In the genomic region with DNA sequence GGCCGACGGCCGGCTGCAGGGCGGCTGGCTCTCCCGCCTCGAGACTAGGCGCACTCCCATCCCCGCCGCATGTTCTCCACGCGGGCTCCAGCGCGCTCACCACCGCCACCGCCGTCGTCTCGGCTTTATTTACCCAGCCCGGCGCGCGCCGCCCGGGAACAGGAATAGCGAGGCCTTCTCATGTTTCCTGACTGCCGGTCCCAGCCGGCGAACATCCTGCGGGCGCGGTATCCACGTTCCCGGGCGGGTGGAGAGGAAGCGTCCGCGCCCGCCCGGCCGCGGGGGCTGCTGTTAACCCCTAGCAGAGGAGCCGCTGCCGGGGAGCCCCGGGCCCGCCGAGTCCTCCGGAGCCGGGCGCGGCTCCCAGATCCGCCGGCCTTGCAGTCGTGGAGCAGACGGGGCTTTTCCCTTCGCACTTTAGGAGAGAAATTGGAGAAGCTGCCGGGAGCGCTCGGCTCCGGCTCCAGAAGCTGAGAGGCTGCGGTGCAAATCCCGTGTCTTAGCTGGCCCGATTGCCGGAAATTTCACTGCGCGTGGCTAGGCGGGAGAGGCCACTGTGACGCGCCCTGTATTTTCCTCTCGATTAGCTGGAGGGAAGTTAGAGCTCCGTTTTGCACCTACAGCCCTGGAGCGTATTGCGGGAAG, we compare ENCODE assay signal across 8 cellular contexts. TPM values are rescaled to one million over a fixed set of nuclear protein-coding genes. Genes with fewer than 3 reads are reported as not detected.
DNase-seq lines count a peak whose midpoint lies in the region; ATAC-seq and TF ChIP-seq lines count a peak whose summit lies in the region.

A gene with protein sequence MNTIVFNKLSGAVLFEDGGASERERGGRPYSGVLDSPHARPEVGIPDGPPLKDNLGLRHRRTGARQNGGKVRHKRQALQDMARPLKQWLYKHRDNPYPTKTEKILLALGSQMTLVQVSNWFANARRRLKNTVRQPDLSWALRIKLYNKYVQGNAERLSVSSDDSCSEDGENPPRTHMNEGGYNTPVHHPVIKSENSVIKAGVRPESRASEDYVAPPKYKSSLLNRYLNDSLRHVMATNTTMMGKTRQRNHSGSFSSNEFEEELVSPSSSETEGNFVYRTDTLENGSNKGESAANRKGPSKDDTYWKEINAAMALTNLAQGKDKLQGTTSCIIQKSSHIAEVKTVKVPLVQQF (minus strand): TSS at position 101 of the 645 bp plus-strand sequence. CDS start 2,404 bp downstream, outside the sequence.

- POLR2A ChIA-PET in Caco-2 (lab: Charles Lee), result no interaction called here

- H3K9me3 Mint-ChIP-seq in Caco-2 (ENCODE audit: unreplicated experiment) (no peaks in the 10 kb centered on the region), brain (peaks cover 0 to 2% (median 0%) of the 10 kb centered on the region in 5 experiments)

- TF ChIP-seq CTCF in Caco-2 (IDR thresholded peaks at IDR 0.05; ENCODE audit: insufficient read depth in 1 of 2, low read depth in 1 of 2, low read length in 1 of 2, severe bottlenecking in 1 of 2, unreplicated experiment in 1 of 2), result no peak
- TF ChIP-seq CTCF in brain (conservative IDR thresholded peaks at IDR 0.05), result no peak

- H3K4me3 Mint-ChIP-seq in Caco-2 (ENCODE audit: unreplicated experiment), result peak within 1 kb of the TSS; percentile 75
- peak within 1 kb of the TSS; percentile 83 to 93 (median 88) for H3K4me3 Mint-ChIP-seq in brain

- no peak within 1 kb of the TSS for H3K27ac Mint-ChIP-seq in Caco-2 (ENCODE audit: unreplicated experiment)
- H3K27ac Mint-ChIP-seq in brain, result peak within 1 kb of the TSS in 1 of 5 experiments; percentile 74

- no peak for ATAC-seq in HG02763 (IDR thresholded peaks at IDR 0.05; ENCODE audit: unreplicated experiment)

- no peaks in the 10 kb centered on the region for H3K36me3 ChIP-seq in Caco-2 (ENCODE audit: control insufficient read depth, insufficient read depth, low read length)

- peaks cover 25% of the 10 kb centered on the region for H3K4me1 ChIP-seq in Caco-2

- peak within 1 kb of the TSS; percentile 19; the same call in 1 of the 2 replicates for H3K4me3 ChIP-seq in Caco-2 (ENCODE audit: low read depth, low read length)

- H3K9me3 ChIP-seq in Caco-2, result no peaks in the 10 kb centered on the region

- H3K4me1 Mint-ChIP-seq in Caco-2 (ENCODE audit: low read depth, unreplicated experiment) (peaks cover 5% of the 10 kb centered on the region), brain (peaks cover 34% of the 10 kb centered on the region)

- no TSS peak for BruUV-seq in Caco-2 (replicated peaks; lab: Mats Ljungman, UMichigan)

- DNase-seq in Caco-2, result no peak
- peak; percentile 37 for DNase-seq in NCI-H510A (lab: John Stamatoyannopoulos, UW)
- peak; percentile 57 for DNase-seq in kidney tubule cell (ENCODE audit: low spot score)
- DNase-seq in stimulated activated CD4-positive, alpha-beta T cell treated with anti-CD3 and anti-CD28 coated beads, Interleukin-2, amount 100 ng/mL, for 48 hours, result peak; percentile 17 to 23
- DNase-seq in GM19240 (ENCODE audit: insufficient read length, low spot score), result no peak
- no peak for DNase-seq in NOMO-1 treated with dmso at 0.1 percent for 144 hours (lab: John Stamatoyannopoulos, UW; ENCODE audit: unreplicated experiment)

- CTCF ChIA-PET in Caco-2 (lab: Charles Lee), result no interaction called here

- intact Hi-C loops in Caco-2 (cut with micrococcal nuclease; ENCODE audit: unreplicated experiment), result no loop called here

- H3K36me3 Mint-ChIP-seq in Caco-2 (ENCODE audit: insufficient read depth, unreplicated experiment) (no peaks in the 10 kb centered on the region), brain (no peaks in the 10 kb centered on the region)

- H3K27me3 ChIP-seq in Caco-2 (replicated peaks; ENCODE audit: control insufficient read depth, insufficient read depth, low read length), result peaks cover 11% of the 10 kb centered on the region

- H3K27me3 Mint-ChIP-seq in Caco-2 (ENCODE audit: insufficient read depth, unreplicated experiment), result peaks cover 37% of the 10 kb centered on the region
- H3K27me3 Mint-ChIP-seq in brain, result peaks cover 96% of the 10 kb centered on the region

RNA-seq across cellular contexts. Expression of the gene that starts here (rescaled TPM):
- 0.64 and 0.65 TPM in 2 replicates for total RNA-seq in Caco-2 (2022)
- polyA plus RNA-seq in brain (ENCODE audit: insufficient read depth, low read depth, low replicate concordance), result 0.61 TPM

Comparison
In these comparisons a context has a peak if more than half of its experiments do, and no peak if none do; other contexts are left out.
1. DNase-seq: peak in NCI-H510A (single experiment), kidney tubule cell (single experiment) and stimulated activated CD4-positive, alpha-beta T cell treated with anti-CD3 and anti-CD28 coated beads, Interleukin-2, amount 100 ng/mL, for 48 hours (2 of 2); none in Caco-2 (0 of 2), GM19240 (single experiment) and NOMO-1 treated with dmso at 0.1 percent for 144 hours (single experiment).